Comparison of ENCODE assay signal across 7 cellular contexts in genomic region chr7:43731494-43731893, GRCh38. TPM values are rescaled to one million over a fixed set of nuclear protein-coding genes. Genes with fewer than 3 reads are reported as not detected.
DNase-seq lines count a peak whose midpoint lies in the region; FAIRE-seq and TF ChIP-seq lines count a peak whose summit lies in the region.
"Not testable (repeated sequence)": the region's sequence is repeated elsewhere in the genome, so short reads cannot be mapped to it uniquely, and the experiment has no call there.

No MANE protein-coding gene starts in this region.

- not testable (repeated sequence) for H2AFZ ChIP-seq in astrocyte (ENCODE audit: low read depth, low read length)

- in situ Hi-C loops in ACHN (cut with HindIII; ENCODE audit: low pct_ligation_motif_present, low pct_unique_long_range_greater_than_20kb, low sequenced_read_pairs): not testable (repeated sequence)

- DNase-seq in ACHN (peak; percentile 10), GM12865 (ENCODE audit: low read depth) (peak; percentile 34), left kidney (ENCODE audit: low read depth, low spot score) (peak; percentile 16)
- DNase-seq in astrocyte (ENCODE audit: low read depth); neural crest cell (ENCODE audit: low read depth, low spot score): not testable (repeated sequence)

- H3K4me1 Mint-ChIP-seq in astrocyte (ENCODE audit: low read depth, unreplicated experiment): not testable (repeated sequence)
- H3K4me1 Mint-ChIP-seq in brain (peaks cover 33% of the 10 kb centered on the region), neural crest cell (peaks cover 25% of the 10 kb centered on the region)

- not testable (repeated sequence) for H3K4me1 ChIP-seq in HEK293 (ENCODE audit: control insufficient read depth, insufficient read depth, low read length); astrocyte (ENCODE audit: insufficient read depth, low read length)

- H3K27me3 ChIP-seq in astrocyte (ENCODE audit: insufficient read depth, low read length): not testable (repeated sequence)

- H3K27ac Mint-ChIP-seq in astrocyte (ENCODE audit: unreplicated experiment): peak overlapping the region; percentile 41
- not testable (repeated sequence) for H3K27ac Mint-ChIP-seq in brain; neural crest cell (ENCODE audit: unreplicated experiment)

- H3K4me2 ChIP-seq in astrocyte (ENCODE audit: low read length): not testable (repeated sequence)

- not testable (repeated sequence) for H3K36me3 ChIP-seq in HEK293 (ENCODE audit: control insufficient read depth in 2 of 2, insufficient read depth in 1 of 2, low read length in 2 of 2); astrocyte (ENCODE audit: insufficient read depth, low read length)

- not testable (repeated sequence) for H3K4me3 ChIP-seq in GM12865 (ENCODE audit: low read depth, low read length); HEK293 (ENCODE audit: low read depth, low read length); astrocyte (ENCODE audit: insufficient read depth, low read depth, low read length)

- POLR2A ChIA-PET in HEK293 (lab: Yijun Ruan, JAX): interaction anchor here (0.5 kb wide), 1 partner anchor 68 kb away, joined by 3 read pairs; no protein-coding TSS in a partner anchor

- CTCF ChIA-PET in HEK293 (lab: Yijun Ruan, JAX): interaction anchor here (1.3 to 3.4 kb wide), 2 partner anchors 107 to 149 kb away, joined by 4 to 15 read pairs; partner anchors contain the start of gene STK17A

- not testable (repeated sequence) for H3K36me3 Mint-ChIP-seq in astrocyte (ENCODE audit: low read depth, unreplicated experiment); brain; neural crest cell (ENCODE audit: low read depth)

- H3K27me3 Mint-ChIP-seq in astrocyte (ENCODE audit: low read depth, unreplicated experiment): not testable (repeated sequence)
- H3K27me3 Mint-ChIP-seq in brain: peaks cover 23% of the 10 kb centered on the region
- peaks cover 22% of the 10 kb centered on the region for H3K27me3 Mint-ChIP-seq in neural crest cell (ENCODE audit: low read depth)

- not testable (repeated sequence) for H4K20me1 ChIP-seq in astrocyte (ENCODE audit: insufficient read depth, low read length)

- not testable (repeated sequence) for H3K9me3 ChIP-seq in HEK293 (ENCODE audit: control insufficient read depth, insufficient read depth, low read depth, low read length); astrocyte (ENCODE audit: insufficient read depth, low read depth, low read length)

- H3K79me2 ChIP-seq in astrocyte (ENCODE audit: insufficient read depth, low read length): peaks cover 28% of the 10 kb centered on the region

- not testable (repeated sequence) for TF ChIP-seq CTCF in GM12865 (IDR thresholded peaks at IDR 0.05; ENCODE audit: insufficient read depth, low read depth, low read length, missing control alignments); HEK293 (tag by site-specific recombination; IDR thresholded peaks at IDR 0.05); astrocyte (IDR thresholded peaks at IDR 0.05; ENCODE audit: insufficient read depth, low read depth, low read length); brain (conservative IDR thresholded peaks at IDR 0.05); neural crest cell (conservative IDR thresholded peaks at IDR 0.05)

- H3K4me3 Mint-ChIP-seq in astrocyte (ENCODE audit: unreplicated experiment): not testable (repeated sequence)
- H3K4me3 Mint-ChIP-seq in brain: peak overlapping the region in 3 of 5 experiments; percentile 46 to 97 (median 51)
- H3K4me3 Mint-ChIP-seq in neural crest cell: peak overlapping the region; percentile 98

- H3K9me3 Mint-ChIP-seq in astrocyte (ENCODE audit: unreplicated experiment); brain; neural crest cell: not testable (repeated sequence)

- H3K27ac ChIP-seq in HEK293 (ENCODE audit: extremely low read depth, low read depth, low read length); astrocyte (ENCODE audit: low read depth, low read length): not testable (repeated sequence)

- not testable (repeated sequence) for FAIRE-seq in astrocyte (lab: Jason Lieb, UNC)

- H3K9ac ChIP-seq in astrocyte (ENCODE audit: low read length): not testable (repeated sequence)

TF ChIP-seq in HEK293, 187 proteins besides CTCF, POLR2A, EP300 and RAD21:
- TF ChIP-seq ZNF335 (tag by site-specific recombination; conservative IDR thresholded peaks at IDR 0.05) (peak; percentile 55), ATF2 (tag by site-specific recombination; IDR thresholded peaks at IDR 0.05; ENCODE audit: low read depth) (peak; percentile 42; the same call in 1 of the 2 replicates)

RNA-seq across cellular contexts. Expression of gene COA1, which starts 2.2 kb away (rescaled TPM):
- total RNA-seq in astrocyte (47.0 and 50.1 TPM in 2 replicates), neural crest cell (102 and 116 TPM in 2 replicates)
- polyA plus RNA-seq in brain (ENCODE audit: insufficient read depth, low read depth, low replicate concordance): 26.8 TPM

RNA-seq across cellular contexts. Expression of gene BLVRA, which starts 27.0 kb away (rescaled TPM):
- total RNA-seq in astrocyte (48.9 and 55.7 TPM in 2 replicates), neural crest cell (31.3 and 31.6 TPM in 2 replicates)
- polyA plus RNA-seq in brain (ENCODE audit: insufficient read depth, low read depth, low replicate concordance): 12.1 TPM
